Comparison of ENCODE assay signal across 8 cellular contexts in the genomic region with DNA sequence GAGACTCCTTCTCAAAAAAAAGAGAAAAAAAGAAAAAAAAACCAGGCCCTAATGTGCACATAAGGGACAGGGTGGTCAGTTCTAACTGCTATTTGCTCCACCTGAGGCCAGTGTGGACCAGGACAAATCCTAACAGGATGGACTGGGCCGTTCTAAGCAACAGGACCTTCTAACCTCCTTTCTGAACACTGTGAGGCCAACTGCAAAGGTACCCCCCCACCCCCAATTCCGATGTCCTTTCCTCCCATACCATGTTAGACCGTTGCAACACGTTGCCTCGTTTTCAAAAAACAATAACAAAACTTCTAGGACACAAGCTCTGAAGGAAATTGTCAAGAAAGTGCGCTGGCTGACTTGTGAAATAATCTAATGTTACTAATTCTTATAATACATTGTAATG. TPM values are rescaled to one million over a fixed set of nuclear protein-coding genes. Genes with fewer than 3 reads are reported as not detected.
DNase-seq lines count a peak whose midpoint lies in the region; ATAC-seq lines count a peak whose summit lies in the region.

No MANE protein-coding gene starts in this region.

- H3K9ac ChIP-seq in iPS-15b (ENCODE audit: low read depth, low read length), result peak overlapping the region; percentile 28
- peak overlapping the region; percentile 63 to 89 (median 78) for H3K9ac ChIP-seq in subcutaneous abdominal adipose tissue (ENCODE audit: low read length in 5 of 5)

- CTCF ChIA-PET in activated CD4-positive, alpha-beta memory T cell treated with anti-CD3 and anti-CD28 coated beads, Interleukin-2, amount 10 ng/mL, durations not matched to agents 7 days and 5 days (lab: Charles Lee), result no interaction called here

- ATAC-seq in GM19463 (IDR thresholded peaks at IDR 0.05; ENCODE audit: unreplicated experiment), result no peak

- no peaks in the 10 kb centered on the region for H3K27me3 Mint-ChIP-seq in T-helper 1 cell treated with Interleukin-12 subunit alpha and Interleukin-12 subunit beta and Interleukin-4 antibody, amounts not matched to agents 30 μg/mL and 1 μg/mL, for 36 hours (ENCODE audit: low read depth)
- no peaks in the 10 kb centered on the region for H3K27me3 Mint-ChIP-seq in activated CD4-positive, alpha-beta memory T cell treated with anti-CD3 and anti-CD28 coated beads, Interleukin-2, amount 10 ng/mL, durations not matched to agents 7 days and 5 days

- peaks cover 20% of the 10 kb centered on the region for H3K36me3 Mint-ChIP-seq in T-helper 1 cell treated with Interleukin-12 subunit alpha and Interleukin-12 subunit beta and Interleukin-4 antibody, amounts not matched to agents 30 μg/mL and 1 μg/mL, for 36 hours (ENCODE audit: low read depth)
- peaks cover 37% of the 10 kb centered on the region for H3K36me3 Mint-ChIP-seq in activated CD4-positive, alpha-beta memory T cell treated with anti-CD3 and anti-CD28 coated beads, Interleukin-2, amount 10 ng/mL, durations not matched to agents 7 days and 5 days (ENCODE audit: low read depth)

- peaks cover 3% of the 10 kb centered on the region for H3K9me3 Mint-ChIP-seq in T-helper 1 cell treated with Interleukin-12 subunit alpha and Interleukin-12 subunit beta and Interleukin-4 antibody, amounts not matched to agents 30 μg/mL and 1 μg/mL, for 36 hours
- H3K9me3 Mint-ChIP-seq in activated CD4-positive, alpha-beta memory T cell treated with anti-CD3 and anti-CD28 coated beads, Interleukin-2, amount 10 ng/mL, durations not matched to agents 7 days and 5 days, result peaks cover 4% of the 10 kb centered on the region

- H3K4me3 ChIP-seq in iPS-15b (ENCODE audit: low read depth, low read length) (peak overlapping the region; percentile 77), subcutaneous abdominal adipose tissue (ENCODE audit: low read depth in 1 of 5, low read length in 5 of 5) (peak overlapping the region; percentile 33 to 98 (median 93))

- peaks cover 27% of the 10 kb centered on the region for H3K4me1 Mint-ChIP-seq in T-helper 1 cell treated with Interleukin-12 subunit alpha and Interleukin-12 subunit beta and Interleukin-4 antibody, amounts not matched to agents 30 μg/mL and 1 μg/mL, for 36 hours (ENCODE audit: low read depth)
- peaks cover 40% of the 10 kb centered on the region for H3K4me1 Mint-ChIP-seq in activated CD4-positive, alpha-beta memory T cell treated with anti-CD3 and anti-CD28 coated beads, Interleukin-2, amount 10 ng/mL, durations not matched to agents 7 days and 5 days

- peak overlapping the region; percentile 76 for H3K4me3 Mint-ChIP-seq in T-helper 1 cell treated with Interleukin-12 subunit alpha and Interleukin-12 subunit beta and Interleukin-4 antibody, amounts not matched to agents 30 μg/mL and 1 μg/mL, for 36 hours
- H3K4me3 Mint-ChIP-seq in activated CD4-positive, alpha-beta memory T cell treated with anti-CD3 and anti-CD28 coated beads, Interleukin-2, amount 10 ng/mL, durations not matched to agents 7 days and 5 days, result peak overlapping the region; percentile 73

- POLR2A ChIA-PET in activated CD4-positive, alpha-beta memory T cell treated with anti-CD3 and anti-CD28 coated beads, Interleukin-2, amount 10 ng/mL, durations not matched to agents 7 days and 5 days (lab: Charles Lee), result interaction anchor here (1.0 to 4.1 kb wide), 2 partner anchors 11 to 18 kb away, joined by 3 to 21 read pairs; no protein-coding TSS in a partner anchor

- H3K9me3 ChIP-seq in iPS-15b (ENCODE audit: control insufficient read depth, insufficient read depth, low read length), result no peaks in the 10 kb centered on the region
- no peaks in the 10 kb centered on the region for H3K9me3 ChIP-seq in subcutaneous abdominal adipose tissue (ENCODE audit: control insufficient read depth in 5 of 5, low read length in 5 of 5)

- H3K36me3 ChIP-seq in iPS-15b (ENCODE audit: control insufficient read depth, insufficient read depth, low read length) (peaks cover 26% of the 10 kb centered on the region), subcutaneous abdominal adipose tissue (ENCODE audit: control insufficient read depth in 5 of 5, insufficient read depth in 5 of 5, low read length in 5 of 5) (peaks cover 0 to 31% (median 26%) of the 10 kb centered on the region in 5 donors)

- no peak overlapping the region for H3K27ac Mint-ChIP-seq in T-helper 1 cell treated with Interleukin-12 subunit alpha and Interleukin-12 subunit beta and Interleukin-4 antibody, amounts not matched to agents 30 μg/mL and 1 μg/mL, for 36 hours
- H3K27ac Mint-ChIP-seq in activated CD4-positive, alpha-beta memory T cell treated with anti-CD3 and anti-CD28 coated beads, Interleukin-2, amount 10 ng/mL, durations not matched to agents 7 days and 5 days, result peak overlapping the region; percentile 67

- H3K4me1 ChIP-seq in iPS-15b (ENCODE audit: control insufficient read depth, insufficient read depth, low read length), result no peaks in the 10 kb centered on the region
- peaks cover 5 to 37% (median 31%) of the 10 kb centered on the region in 5 donors for H3K4me1 ChIP-seq in subcutaneous abdominal adipose tissue (ENCODE audit: control insufficient read depth in 5 of 5, insufficient read depth in 5 of 5, low read length in 5 of 5)

- H3K27ac ChIP-seq in subcutaneous abdominal adipose tissue (ENCODE audit: low read depth, low read length), result peak overlapping the region; percentile 86

- H3K27me3 ChIP-seq in iPS-15b (ENCODE audit: control insufficient read depth, insufficient read depth, low read length) (no peaks in the 10 kb centered on the region), subcutaneous abdominal adipose tissue (ENCODE audit: control insufficient read depth in 5 of 5, insufficient read depth in 4 of 5, low read length in 5 of 5) (no peaks in the 10 kb centered on the region)

- no peak for DNase-seq in T-helper 1 cell
- DNase-seq in activated CD4-positive, alpha-beta memory T cell treated with anti-CD3 and anti-CD28 coated beads, Interleukin-2, amount 10 ng/mL, durations not matched to agents 7 days and 5 days, result no peak
- DNase-seq in DMS114 treated with DMSO at 0.1 percent for 48 hours (lab: John Stamatoyannopoulos, UW; ENCODE audit: unreplicated experiment), result no peak
- no peak for DNase-seq in stimulated activated CD4-positive, alpha-beta T cell treated with anti-CD3 and anti-CD28 coated beads, Interleukin-4, amount 100 ng/mL, for 1 hour

RNA-seq across cellular contexts. Expression of a gene that starts 1.2 kb away (rescaled TPM):
- 10 to 100 TPM; 31.9 to 34.3 TPM for total RNA-seq in activated CD4-positive, alpha-beta memory T cell treated with anti-CD3 and anti-CD28 coated beads, Interleukin-2, amount 10 ng/mL, durations not matched to agents 7 days and 5 days

RNA-seq across cellular contexts. Expression of a gene that starts 1.7 kb away (rescaled TPM):
- 10 to 100 TPM; 84.1 to 87.1 TPM for total RNA-seq in activated CD4-positive, alpha-beta memory T cell treated with anti-CD3 and anti-CD28 coated beads, Interleukin-2, amount 10 ng/mL, durations not matched to agents 7 days and 5 days

RNA-seq across cellular contexts. Expression of a gene that starts 50.9 kb away (rescaled TPM):
- 10 to 100 TPM; 54.8 to 57.7 TPM for total RNA-seq in activated CD4-positive, alpha-beta memory T cell treated with anti-CD3 and anti-CD28 coated beads, Interleukin-2, amount 10 ng/mL, durations not matched to agents 7 days and 5 days
